Comparison of ENCODE assay signal across 28 cellular contexts in genomic region chr16:83890359-83890758, GRCh38.
"Had no signal": no experiment of that assay in that cellular context is flagged by ENCODE, and none has a peak within 500 bp of the region (broad histone marks: within the 10 kb centered on the region; RNA-seq: fewer than 3 reads in every experiment).

No MANE protein-coding gene starts in this region.

- H3K4me1 ChIP-seq: stomach, suprapubic skin, thyroid gland, tibial artery, tibial nerve, transverse colon, upper lobe of left lung, upper lobe of right lung, uterus, vagina had no signal

- H3K27me3 ChIP-seq: stomach, suprapubic skin, testis, thyroid gland, tibial artery, tibial nerve, transverse colon, upper lobe of left lung, upper lobe of right lung, uterus, vagina had no signal

- H3K9me3 Mint-ChIP-seq: stimulated activated effector memory CD8-positive, alpha-beta T cell treated with anti-CD3 and anti-CD28 coated beads, Interleukin-12 subunit alpha, Interleukin-12 subunit beta, amount 100 ng/mL, for 72 hours had no signal

- H3K27ac ChIP-seq: stomach, suprapubic skin, thoracic aorta, thyroid gland, tibial artery, tibial nerve, transverse colon, upper lobe of left lung, upper lobe of right lung, uterus, vagina had no signal

- H3K4me3 Mint-ChIP-seq: stimulated activated effector memory CD8-positive, alpha-beta T cell treated with anti-CD3 and anti-CD28 coated beads, Interleukin-12 subunit alpha, Interleukin-12 subunit beta, amount 100 ng/mL, for 72 hours; stimulated activated memory B cell treated with anti-CD40 and anti-IgM and Interleukin-4, amounts not matched to agents 10 μg/mL and 1 μg/mL and 100 μg/mL, for 72 hours; stimulated activated naive B cell treated with anti-CD40 and anti-IgM and Interleukin-4, amounts not matched to agents 10 μg/mL and 1 μg/mL and 100 μg/mL, for 72 hours; stimulated activated naive CD8-positive, alpha-beta T cell treated with anti-CD3 and anti-CD28 coated beads, Interleukin-15, amount 100 ng/mL, for 72 hours; stimulated activated naive CD8-positive, alpha-beta T cell treated with anti-CD3 and anti-CD28 coated beads, Interleukin-15, Interleukin-2, amounts not matched to agents 100 ng/mL and 50 ng/mL, for 24 hours; type B pancreatic cell had no signal

- DNase-seq: stimulated activated CD4-positive, alpha-beta T cell treated with anti-CD3 and anti-CD28 coated beads, Interleukin-2, amount 100 ng/mL, for 48 hours; stimulated activated CD4-positive, alpha-beta T cell treated with anti-CD3 and anti-CD28 coated beads, Interleukin-4, amount 100 ng/mL, for 1 hour; stimulated activated CD4-positive, alpha-beta T cell treated with anti-CD3 and anti-CD28 coated beads, Interleukin-4, amount 100 ng/mL, for 24 hours; stimulated activated CD4-positive, alpha-beta T cell treated with anti-CD3 and anti-CD28 coated beads, Interleukin-4, amount 100 ng/mL, for 4 hours; stimulated activated naive B cell treated with anti-CD40 and anti-IgM and Interleukin-4, amounts not matched to agents 10 μg/mL and 1 μg/mL and 100 μg/mL, for 72 hours; stimulated activated naive CD4-positive, alpha-beta T cell; stimulated activated naive CD4-positive, alpha-beta T cell treated with Interleukin-2 at 50 U/mL for 16 hours; stimulated activated naive CD8-positive, alpha-beta T cell treated with anti-CD3 and anti-CD28 coated beads, Interleukin-15, amount 100 ng/mL, for 72 hours; stimulated activated naive CD8-positive, alpha-beta T cell treated with anti-CD3 and anti-CD28 coated beads, Interleukin-15, Interleukin-2, amounts not matched to agents 100 U/mL and 50 U/mL, for 24 hours; stomach; substantia nigra; testis; thyroid gland; tibial artery; transverse colon; trophoblast cell; upper lobe of left lung; upper lobe of right lung; uterus had no signal

- H3K36me3 Mint-ChIP-seq: stimulated activated effector memory CD8-positive, alpha-beta T cell treated with anti-CD3 and anti-CD28 coated beads, Interleukin-12 subunit alpha, Interleukin-12 subunit beta, amount 100 ng/mL, for 72 hours; stimulated activated memory B cell treated with anti-CD40 and anti-IgM and Interleukin-4, amounts not matched to agents 10 μg/mL and 1 μg/mL and 100 μg/mL, for 72 hours; type B pancreatic cell had no signal

- H3K27ac Mint-ChIP-seq: stimulated activated effector memory CD8-positive, alpha-beta T cell treated with anti-CD3 and anti-CD28 coated beads, Interleukin-12 subunit alpha, Interleukin-12 subunit beta, amount 100 ng/mL, for 72 hours; stimulated activated memory B cell treated with anti-CD40 and anti-IgM and Interleukin-4, amounts not matched to agents 10 μg/mL and 1 μg/mL and 100 μg/mL, for 72 hours; stimulated activated naive B cell treated with anti-CD40 and anti-IgM and Interleukin-4, amounts not matched to agents 10 μg/mL and 1 μg/mL and 100 μg/mL, for 72 hours; stimulated activated naive CD8-positive, alpha-beta T cell treated with anti-CD3 and anti-CD28 coated beads, Interleukin-15, amount 100 ng/mL, for 72 hours; stimulated activated naive CD8-positive, alpha-beta T cell treated with anti-CD3 and anti-CD28 coated beads, Interleukin-15, Interleukin-2, amounts not matched to agents 100 ng/mL and 50 ng/mL, for 24 hours; type B pancreatic cell had no signal

- H3K36me3 ChIP-seq: stomach, suprapubic skin, thoracic aorta, thyroid gland, tibial artery, tibial nerve, transverse colon, upper lobe of left lung, upper lobe of right lung, uterus, vagina had no signal

- H3K9me3 ChIP-seq: testis, thyroid gland, upper lobe of right lung, uterus, vagina had no signal

- FAIRE-seq: urothelium cell line had no signal

- H3K27me3 Mint-ChIP-seq: stimulated activated memory B cell treated with anti-CD40 and anti-IgM and Interleukin-4, amounts not matched to agents 10 μg/mL and 1 μg/mL and 100 μg/mL, for 72 hours; stimulated activated naive CD8-positive, alpha-beta T cell treated with anti-CD3 and anti-CD28 coated beads, Interleukin-15, amount 100 ng/mL, for 72 hours; type B pancreatic cell had no signal

- ATAC-seq: stimulated activated effector memory CD8-positive, alpha-beta T cell treated with anti-CD3 and anti-CD28 coated beads, Interleukin-12 subunit alpha, Interleukin-12 subunit beta, amount 100 ng/mL, for 72 hours; stimulated activated memory B cell treated with anti-CD40 and anti-IgM and Interleukin-4, amounts not matched to agents 10 μg/mL and 1 μg/mL and 100 μg/mL, for 72 hours; stimulated activated naive B cell treated with anti-CD40 and anti-IgM and Interleukin-4, amounts not matched to agents 10 μg/mL and 1 μg/mL and 100 μg/mL, for 72 hours; stimulated activated naive CD8-positive, alpha-beta T cell treated with anti-CD3 and anti-CD28 coated beads, Interleukin-15, amount 100 ng/mL, for 72 hours; stimulated activated naive CD8-positive, alpha-beta T cell treated with anti-CD3 and anti-CD28 coated beads, Interleukin-15, Interleukin-2, amounts not matched to agents 100 U/mL and 50 U/mL, for 24 hours; upper lobe of right lung had no signal

- H3K4me1 Mint-ChIP-seq: stimulated activated effector memory CD8-positive, alpha-beta T cell treated with anti-CD3 and anti-CD28 coated beads, Interleukin-12 subunit alpha, Interleukin-12 subunit beta, amount 100 ng/mL, for 72 hours; stimulated activated memory B cell treated with anti-CD40 and anti-IgM and Interleukin-4, amounts not matched to agents 10 μg/mL and 1 μg/mL and 100 μg/mL, for 72 hours; stimulated activated naive B cell treated with anti-CD40 and anti-IgM and Interleukin-4, amounts not matched to agents 10 μg/mL and 1 μg/mL and 100 μg/mL, for 72 hours; stimulated activated naive CD8-positive, alpha-beta T cell treated with anti-CD3 and anti-CD28 coated beads, Interleukin-15, amount 100 ng/mL, for 72 hours had no signal

- H3K4me3 ChIP-seq: stomach, suprapubic skin, testis, thoracic aorta, thyroid gland, tibial artery, tibial nerve, transverse colon, upper lobe of left lung, upper lobe of right lung, uterus, vagina had no signal
